In genomic region chr2:191143791-191144190, GRCh38 we compare ENCODE assay signal across 1 cellular context.
A peak's percentile ranks its signal among the peaks of the same experiment; 100 is the strongest.
TF ChIP-seq lines count a peak whose summit lies in the region.

No MANE protein-coding gene starts in this region.

TF ChIP-seq in IMR-90, 13 proteins besides CTCF, POLR2A, EP300 and RAD21:
- no peak for TF ChIP-seq SMC3 (IDR thresholded peaks at IDR 0.05; ENCODE audit: low read depth, low read length)
- 0 out of 2 replicates have a peak, but pooled peaks have one; percentile 29 for TF ChIP-seq MAFK (IDR thresholded peaks at IDR 0.05; ENCODE audit: low read depth, low read length)
- no peak for TF ChIP-seq NFE2L2 (IDR thresholded peaks at IDR 0.05; ENCODE audit: low read depth, low read length)
